ENCODE assay signal across 20 cellular contexts in the genomic region with DNA sequence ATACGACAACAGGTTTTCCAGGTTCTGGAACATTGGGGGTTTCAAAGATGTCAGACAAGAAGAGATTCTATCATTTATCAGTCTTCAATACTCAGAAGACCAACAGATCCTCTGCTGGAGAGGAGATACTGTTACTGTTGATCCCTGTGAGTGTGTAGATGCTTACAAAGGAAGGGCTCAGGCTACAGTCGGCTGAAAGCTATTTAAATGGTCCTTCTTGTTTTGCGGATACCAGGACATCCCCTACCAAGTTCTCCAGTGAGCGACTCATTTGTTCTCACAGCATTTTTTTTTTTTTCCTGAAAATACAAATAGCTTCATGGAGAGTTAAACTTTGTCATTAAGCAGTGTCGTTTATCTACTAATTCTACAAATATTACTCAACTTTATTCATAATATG.
DNase-seq lines count a peak whose midpoint lies in the region; ATAC-seq and TF ChIP-seq lines count a peak whose summit lies in the region.
"Had no signal": no experiment of that assay in that cellular context is flagged by ENCODE, and none has a peak within 500 bp of the region (broad histone marks: within the 10 kb centered on the region; RNA-seq: fewer than 3 reads in every experiment).

No MANE protein-coding gene starts in this region.

- H3K36me3 Mint-ChIP-seq in WTC11 (no peaks in the 10 kb centered on the region), neural progenitor cell (no peaks in the 10 kb centered on the region)

- H2AFZ ChIP-seq in neural progenitor cell (replicated peaks) (no peak overlapping the region), trophoblast cell (ENCODE audit: insufficient read depth, low read length, poor library complexity) (no peak overlapping the region)
- H2AFZ ChIP-seq: GM23248 had no signal

- TF ChIP-seq CTCF in WTC11 (IDR thresholded peaks at IDR 0.05) = no peak
- TF ChIP-seq CTCF in neural progenitor cell (IDR thresholded peaks at IDR 0.05) = no peak

- peaks cover 18% of the 10 kb centered on the region for H3K4me1 Mint-ChIP-seq in WTC11
- no peaks in the 10 kb centered on the region for H3K4me1 Mint-ChIP-seq in neural progenitor cell

- H3K4me3 ChIP-seq in BLaER1 = no peak overlapping the region
- H3K4me3 ChIP-seq in neural progenitor cell = no peak overlapping the region
- no peak overlapping the region for H3K4me3 ChIP-seq in trophoblast cell (ENCODE audit: low read depth, low read length)
- H3K4me3 ChIP-seq: GM23248 had no signal

- POLR2A ChIA-PET in WTC11 (lab: Charles Lee) = no interaction called here

- H4K20me1 ChIP-seq in BLaER1 (no peaks in the 10 kb centered on the region), neural progenitor cell (ENCODE audit: low read depth) (no peaks in the 10 kb centered on the region)

- H3K4me1 ChIP-seq in BLaER1 = peaks cover 62% of the 10 kb centered on the region
- H3K4me1 ChIP-seq in neural progenitor cell = peaks cover 6% of the 10 kb centered on the region
- peaks cover 4 to 8% of the 10 kb centered on the region in 2 experiments for H3K4me1 ChIP-seq in trophoblast cell (ENCODE audit: control insufficient read depth in 1 of 2, insufficient read depth in 2 of 2, low read length in 2 of 2)

- no peak overlapping the region for H4K91ac ChIP-seq in trophoblast cell (ENCODE audit: low read depth, low read length)

- H3K9me3 Mint-ChIP-seq in WTC11 (peaks cover 4% of the 10 kb centered on the region; the same call in 1 of the 2 replicates), neural progenitor cell (no peaks in the 10 kb centered on the region)
- H3K9me3 Mint-ChIP-seq: CD4-positive, alpha-beta T cell; IgD-negative memory B cell had no signal

- H2AK5ac ChIP-seq in trophoblast cell (ENCODE audit: low read length) = no peak overlapping the region

- no peak overlapping the region for H3K4me2 ChIP-seq in BLaER1
- H3K4me2 ChIP-seq in neural progenitor cell = no peak overlapping the region
- no peak overlapping the region for H3K4me2 ChIP-seq in trophoblast cell (ENCODE audit: low read length)

- H3K27ac ChIP-seq in BLaER1 = 0 out of 2 replicates have a peak overlapping the region, but pooled peaks have one; percentile 70
- H3K27ac ChIP-seq in neural progenitor cell = no peak overlapping the region
- H3K27ac ChIP-seq in trophoblast cell (ENCODE audit: low read depth, low read length) = no peak overlapping the region
- H3K27ac ChIP-seq: C4-2B, GM23248 had no signal

- no peak overlapping the region for H4K8ac ChIP-seq in trophoblast cell (ENCODE audit: low read depth, low read length)

- no peak overlapping the region for H3K14ac ChIP-seq in trophoblast cell (ENCODE audit: low read length)

- no peak overlapping the region for H2BK120ac ChIP-seq in trophoblast cell (ENCODE audit: insufficient read depth, low read length, poor library complexity)

- no peak overlapping the region for H3K18ac ChIP-seq in trophoblast cell (ENCODE audit: low read length)

- no peak overlapping the region for H3K4ac ChIP-seq in trophoblast cell (ENCODE audit: low read depth, low read length)

- H2BK12ac ChIP-seq in trophoblast cell (ENCODE audit: low read length) = no peak overlapping the region

- CTCF ChIA-PET in WTC11 (lab: Charles Lee) = interaction anchor here (0.6 to 2.0 kb wide), 3 partner anchors 12 to 1060 kb away, joined by 3 to 15 read pairs (median 4); no protein-coding TSS in a partner anchor

- H3K27ac Mint-ChIP-seq in WTC11 (peak overlapping the region; percentile 73), neural progenitor cell (no peak overlapping the region)
- H3K27ac Mint-ChIP-seq: CD4-positive, alpha-beta T cell had no signal

- WGBS in trophoblast cell (ENCODE audit: extremely low coverage, insufficient coverage, insufficient read length) = no CpG with 5 or more reads among the region's 5 CpGs

- H2BK5ac ChIP-seq in trophoblast cell (ENCODE audit: low read depth, low read length, poor library complexity) = no peak overlapping the region

- no peak overlapping the region for H3K23ac ChIP-seq in trophoblast cell (ENCODE audit: low read length)

- H3K79me1 ChIP-seq in trophoblast cell (ENCODE audit: low read length) = peaks cover 2% of the 10 kb centered on the region

- no peaks in the 10 kb centered on the region for H3K27me3 Mint-ChIP-seq in WTC11 (ENCODE audit: low read depth)
- no peaks in the 10 kb centered on the region for H3K27me3 Mint-ChIP-seq in neural progenitor cell (ENCODE audit: insufficient read depth, low read depth)
- H3K27me3 Mint-ChIP-seq: CD4-positive, alpha-beta T cell had no signal

- no peaks in the 10 kb centered on the region for H3F3A ChIP-seq in neural progenitor cell (ENCODE audit: low read depth)

- H3K4me3 Mint-ChIP-seq in WTC11 = no peak overlapping the region
- H3K4me3 Mint-ChIP-seq in neural progenitor cell = no peak overlapping the region
- H3K4me3 Mint-ChIP-seq: CD4-positive, alpha-beta T cell; IgD-negative memory B cell had no signal

- H4K12ac ChIP-seq in trophoblast cell (ENCODE audit: low read depth, low read length) = no peak overlapping the region

- H3K9ac ChIP-seq in BLaER1 (no peak overlapping the region), neural progenitor cell (no peak overlapping the region), trophoblast cell (ENCODE audit: low read length) (no peak overlapping the region)
- H3K9ac ChIP-seq: GM23248 had no signal

- peaks cover 4% of the 10 kb centered on the region; the same call in 1 of the 2 replicates for H3K9me3 ChIP-seq in BLaER1
- H3K9me3 ChIP-seq in neural progenitor cell (ENCODE audit: low read depth) = no peaks in the 10 kb centered on the region
- H3K9me3 ChIP-seq in trophoblast cell (ENCODE audit: insufficient read depth, low read depth, low read length) = no peaks in the 10 kb centered on the region
- H3K9me3 ChIP-seq: BE2C had no signal

- peak; percentile 38 for DNase-seq in LHCN-M2 (ENCODE audit: low read depth)
- DNase-seq in WTC11 (ENCODE audit: low spot score) = no peak
- DNase-seq in neural progenitor cell (ENCODE audit: low spot score) = peak; percentile 11
- DNase-seq in activated gamma-delta T cell (lab: John Stamatoyannopoulos, UW) = no peak
- no peak for DNase-seq in trophoblast cell
- DNase-seq in occipital lobe (lab: John Stamatoyannopoulos, UW) = no peak
- DNase-seq: 8988T; BE2C; Calu3; CD4-positive, alpha-beta T cell; DMS79 treated with DMSO at 0.1 percent for 48 hours; EL; HCEC 1CT; KBM-7 had no signal

- ATAC-seq in WTC11 (peak; percentile 87), HG03196 (IDR thresholded peaks at IDR 0.05; ENCODE audit: unreplicated experiment) (no peak)
- ATAC-seq: HepG2 had no signal

- no peaks in the 10 kb centered on the region for H3K27me3 ChIP-seq in BLaER1
- no peaks in the 10 kb centered on the region for H3K27me3 ChIP-seq in neural progenitor cell
- H3K27me3 ChIP-seq in trophoblast cell (ENCODE audit: insufficient read depth, low read length) = no peaks in the 10 kb centered on the region
- H3K27me3 ChIP-seq: BE2C had no signal

- H3K79me2 ChIP-seq in neural progenitor cell (ENCODE audit: low read depth) = no peaks in the 10 kb centered on the region
- no peaks in the 10 kb centered on the region for H3K79me2 ChIP-seq in trophoblast cell (ENCODE audit: control insufficient read depth, insufficient read depth, low read length, poor library complexity)

- H3K36me3 ChIP-seq in BLaER1 (peaks cover 63% of the 10 kb centered on the region), neural progenitor cell (no peaks in the 10 kb centered on the region), trophoblast cell (ENCODE audit: control insufficient read depth in 1 of 2, insufficient read depth in 2 of 2, low read length in 2 of 2) (peaks cover 0 to 2% of the 10 kb centered on the region in 2 experiments)
- H3K36me3 ChIP-seq: BE2C had no signal

TF ChIP-seq in WTC11, 78 proteins besides CTCF, POLR2A, EP300 and RAD21 (continues in another document):
- TF ChIP-seq TEAD1 (CRISPR knock-in tag; IDR thresholded peaks at IDR 0.05) = no peak
- TF ChIP-seq, protein P1, sequence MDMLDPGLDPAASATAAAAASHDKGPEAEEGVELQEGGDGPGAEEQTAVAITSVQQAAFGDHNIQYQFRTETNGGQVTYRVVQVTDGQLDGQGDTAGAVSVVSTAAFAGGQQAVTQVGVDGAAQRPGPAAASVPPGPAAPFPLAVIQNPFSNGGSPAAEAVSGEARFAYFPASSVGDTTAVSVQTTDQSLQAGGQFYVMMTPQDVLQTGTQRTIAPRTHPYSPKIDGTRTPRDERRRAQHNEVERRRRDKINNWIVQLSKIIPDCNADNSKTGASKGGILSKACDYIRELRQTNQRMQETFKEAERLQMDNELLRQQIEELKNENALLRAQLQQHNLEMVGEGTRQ (CRISPR knock-in tag; IDR thresholded peaks at IDR 0.05) = no peak
- TF ChIP-seq FOXJ3 (CRISPR knock-in tag; IDR thresholded peaks at IDR 0.05; ENCODE audit: borderline replicate concordance) = no peak
- TF ChIP-seq MXD4 (CRISPR knock-in tag; IDR thresholded peaks at IDR 0.05; ENCODE audit: borderline replicate concordance) = no peak
- no peak for TF ChIP-seq NFYB (CRISPR knock-in tag; conservative IDR thresholded peaks at IDR 0.05; ENCODE audit: low read depth)
- no peak for TF ChIP-seq KAT7 (CRISPR knock-in tag; IDR thresholded peaks at IDR 0.05; ENCODE audit: borderline replicate concordance)
- TF ChIP-seq, protein P2, sequence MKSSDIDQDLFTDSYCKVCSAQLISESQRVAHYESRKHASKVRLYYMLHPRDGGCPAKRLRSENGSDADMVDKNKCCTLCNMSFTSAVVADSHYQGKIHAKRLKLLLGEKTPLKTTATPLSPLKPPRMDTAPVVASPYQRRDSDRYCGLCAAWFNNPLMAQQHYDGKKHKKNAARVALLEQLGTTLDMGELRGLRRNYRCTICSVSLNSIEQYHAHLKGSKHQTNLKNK (CRISPR knock-in tag; IDR thresholded peaks at IDR 0.05) = no peak
- no peak for TF ChIP-seq CBFB (CRISPR knock-in tag; IDR thresholded peaks at IDR 0.05; ENCODE audit: low read depth)

Comparison
In these comparisons a context has a peak if more than half of its experiments do, and no peak if none do; other contexts are left out.
1. DNase-seq: peak in LHCN-M2 (single experiment) and neural progenitor cell (single experiment); none in WTC11 (single experiment), activated gamma-delta T cell (single experiment), trophoblast cell (0 of 2) and occipital lobe (single experiment).